1 cellular context compared by ENCODE assay signal in genomic region chr5:133565993-133566392, GRCh38.
TF ChIP-seq lines count a peak whose summit lies in the region.

No MANE protein-coding gene starts in this region.

TF ChIP-seq in K562, 482 proteins besides CTCF, POLR2A, EP300 and RAD21 (continued from another document):
- no peak for TF ChIP-seq ARID1B (IDR thresholded peaks at IDR 0.05)
- peak in 1 of 2 experiments; percentile 52; a peak in 1 of 4 replicates for TF ChIP-seq SIN3A (IDR thresholded peaks at IDR 0.05; ENCODE audit: borderline replicate concordance in 2 of 2, control insufficient read depth in 1 of 2, low read depth in 2 of 2, low read length in 2 of 2)
- TF ChIP-seq U2AF2 (optimal IDR thresholded peaks at IDR 0.05; ENCODE audit: low read depth, low read length) = no peak
- peak; percentile 25; the same call in 1 of the 2 replicates for TF ChIP-seq ZNF232 (CRISPR knock-in tag; IDR thresholded peaks at IDR 0.05)
